In genomic region chr21:45439171-45439872, GRCh38 we compare ENCODE assay signal across 8 cellular contexts.
DNase-seq lines count a peak whose midpoint lies in the region; ATAC-seq, FAIRE-seq and TF ChIP-seq lines count a peak whose summit lies in the region.

No MANE protein-coding gene starts in this region.

- ATAC-seq in HG02885 (IDR thresholded peaks at IDR 0.05; ENCODE audit: poor library complexity, unreplicated experiment), result no peak

- H3K27me3 ChIP-seq in ACC112 (ENCODE audit: insufficient read depth, low read length), result no peaks in the 10 kb centered on the region

- H3K79me2 ChIP-seq in ACC112 (ENCODE audit: control insufficient read depth, insufficient read depth, low read length, unreplicated experiment), result no peaks in the 10 kb centered on the region

- DNase-seq in GM13977 (ENCODE audit: low spot score) (peak; percentile 97), NCI-H1048 (lab: John Stamatoyannopoulos, UW) (peak; percentile 57), astrocyte of the hippocampus (ENCODE audit: low read depth, low spot score) (peak; percentile 92), hypothalamus (lab: John Stamatoyannopoulos, UW) (peak in 47 of 51 donors; percentile 12 to 86 (median 60)), skeletal muscle cell (ENCODE audit: low read depth) (peak; percentile 42)

- H3K4me3 ChIP-seq in ACC112 (ENCODE audit: low read depth, low read length) (peak overlapping the region; percentile 68), skeletal muscle cell (ENCODE audit: low read depth, low read length) (peak overlapping the region; percentile 22)

- peaks cover 8% of the 10 kb centered on the region for H3K4me1 ChIP-seq in ACC112 (ENCODE audit: control insufficient read depth, insufficient read depth, low read length, unreplicated experiment)

- in situ Hi-C loops in GM13977 (cut with MboI; ENCODE audit: low pct_unique_long_range_greater_than_20kb, low sequenced_read_pairs, unreplicated experiment), result no loop called here

- FAIRE-seq in TTC549 (lab: Jason Lieb, UNC), result peak; percentile 37

- H3K27ac ChIP-seq in ACC112 (ENCODE audit: low read depth, low read length), result peak overlapping the region; percentile 64

- TF ChIP-seq CTCF in GM13977 (IDR thresholded peaks at IDR 0.05; ENCODE audit: extremely low read depth, insufficient read depth, missing control alignments), result peak; percentile 95

- peak overlapping the region; percentile 36 for H2AFZ ChIP-seq in ACC112 (ENCODE audit: low read length, unreplicated experiment)

- no peaks in the 10 kb centered on the region for H3K36me3 ChIP-seq in ACC112 (ENCODE audit: insufficient read depth, low read length)

Comparison
In these comparisons a context has a peak if more than half of its experiments do, and no peak if none do; other contexts are left out.
1. DNase-seq: peak in every context shown above with its lines; median percentile 97 in GM13977; 92 in astrocyte of the hippocampus; 60 in hypothalamus; 57 in NCI-H1048; 42 in skeletal muscle cell.